ENCODE assay signal across 1 cellular context in genomic region chr6:137106183-137106582, GRCh38.
TF ChIP-seq lines count a peak whose summit lies in the region.

No MANE protein-coding gene starts in this region.

TF ChIP-seq in GM12878, 131 proteins besides CTCF, POLR2A, EP300 and RAD21 (continued from another document):
- no peak for TF ChIP-seq USF2 (IDR thresholded peaks at IDR 0.05; ENCODE audit: borderline replicate concordance, low read depth, low read length)
- TF ChIP-seq CEBPB (IDR thresholded peaks at IDR 0.05; ENCODE audit: borderline replicate concordance in 1 of 2, low read depth in 2 of 2, low read length in 2 of 2): no peak; a peak in 1 of 4 replicates
